In the genomic region with DNA sequence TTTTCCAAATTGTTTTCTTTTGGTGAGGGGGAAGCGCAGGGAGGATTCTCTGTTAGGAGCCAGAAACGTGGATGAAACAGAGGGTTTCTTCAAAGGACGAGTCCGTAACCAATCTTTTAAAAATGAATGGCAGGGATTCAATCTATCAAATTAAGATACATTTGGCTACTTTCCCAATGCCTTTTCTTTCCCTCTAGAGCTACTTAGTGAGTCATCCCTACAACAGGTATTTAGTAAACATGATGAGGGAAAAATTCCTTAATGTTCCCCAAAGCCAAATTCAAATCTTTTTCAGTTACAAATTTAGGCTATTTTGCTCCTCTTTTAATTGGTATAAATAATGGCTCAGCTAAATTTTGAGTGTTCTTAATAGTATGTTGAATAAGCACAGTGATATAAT, we compare ENCODE assay signal across 27 cellular contexts.
"Had no signal": no experiment of that assay in that cellular context is flagged by ENCODE, and none has a peak within 500 bp of the region (broad histone marks: within the 10 kb centered on the region; RNA-seq: fewer than 3 reads in every experiment).

No MANE protein-coding gene starts in this region.

- H3K4me1 Mint-ChIP-seq: mesothelial cell of epicardium; stimulated activated effector memory CD8-positive, alpha-beta T cell treated with anti-CD3 and anti-CD28 coated beads, Interleukin-12 subunit alpha, Interleukin-12 subunit beta, amount 100 ng/mL, for 72 hours had no signal

- H3K27ac ChIP-seq: esophagus squamous epithelium, heart right ventricle, left lung, prostate gland, right atrium auricular region, stomach, thyroid gland, vagina had no signal

- ATAC-seq: heart right ventricle; left cardiac atrium; left lung; natural killer cell treated with Interleukin-12 subunit alpha and Interleukin-12 subunit beta and Interleukin-15 and Interleukin-18, amount 100 ng/mL, for 72 hours; sciatic nerve had no signal

- H3K9me3 ChIP-seq: esophagus squamous epithelium, heart right ventricle, left lung, mucosa of descending colon, prostate gland, right atrium auricular region, stomach, thyroid gland, vagina had no signal

- H3K4me1 ChIP-seq: esophagus squamous epithelium, left lung, prostate gland, right atrium auricular region, stomach, thyroid gland, vagina had no signal

- H3K27me3 ChIP-seq: esophagus squamous epithelium, heart right ventricle, left lung, right atrium auricular region, stomach, thyroid gland, vagina had no signal

- FAIRE-seq: islet of Langerhans had no signal

- H3K27me3 Mint-ChIP-seq: dendritic cell treated with granulocyte-macrophage colony-stimulating factor and Interleukin-4, amounts not matched to agents 40 ng/mL and 50 ng/mL, for 4 days; naive B cell; natural killer cell treated with Interleukin-12 subunit alpha and Interleukin-12 subunit beta and Interleukin-15 and Interleukin-18, amount 100 ng/mL, for 72 hours had no signal

- H3K36me3 Mint-ChIP-seq: mesothelial cell of epicardium; naive B cell; natural killer cell treated with Interleukin-12 subunit alpha and Interleukin-12 subunit beta and Interleukin-15 and Interleukin-18, amount 100 ng/mL, for 72 hours; stimulated activated effector memory CD8-positive, alpha-beta T cell treated with anti-CD3 and anti-CD28 coated beads, Interleukin-12 subunit alpha, Interleukin-12 subunit beta, amount 100 ng/mL, for 72 hours had no signal

- H3K9me3 Mint-ChIP-seq: dendritic cell treated with granulocyte-macrophage colony-stimulating factor and Interleukin-4, amounts not matched to agents 40 ng/mL and 50 ng/mL, for 4 days; mesothelial cell of epicardium; naive B cell had no signal

- H3K4me3 Mint-ChIP-seq: dendritic cell treated with granulocyte-macrophage colony-stimulating factor and Interleukin-4, amounts not matched to agents 40 ng/mL and 50 ng/mL, for 4 days; endodermal cell; mesothelial cell of epicardium; naive B cell; natural killer cell treated with Interleukin-12 subunit alpha and Interleukin-12 subunit beta and Interleukin-15 and Interleukin-18, amount 100 ng/mL, for 72 hours; stimulated activated effector memory CD8-positive, alpha-beta T cell treated with anti-CD3 and anti-CD28 coated beads, Interleukin-12 subunit alpha, Interleukin-12 subunit beta, amount 100 ng/mL, for 72 hours had no signal

- H3K27ac Mint-ChIP-seq: dendritic cell treated with granulocyte-macrophage colony-stimulating factor and Interleukin-4, amounts not matched to agents 40 ng/mL and 50 ng/mL, for 4 days; endodermal cell; mesothelial cell of epicardium; naive B cell; stimulated activated effector memory CD8-positive, alpha-beta T cell treated with anti-CD3 and anti-CD28 coated beads, Interleukin-12 subunit alpha, Interleukin-12 subunit beta, amount 100 ng/mL, for 72 hours had no signal

- DNase-seq: effector CD8-positive, alpha-beta T cell; endodermal cell; erythroblast; esophagus squamous epithelium; glutamatergic neuron; heart right ventricle; left cardiac atrium; left lung; mucosa of descending colon; naive B cell; stimulated activated CD4-positive, alpha-beta T cell treated with anti-CD3 and anti-CD28 coated beads, Interleukin-12 subunit alpha, Interleukin-12 subunit beta, amount 100 ng/mL, for 4 hours; stimulated activated CD4-positive, alpha-beta T cell treated with anti-CD3 and anti-CD28 coated beads, Interleukin-1b, Interleukin-23, amount 100 ng/mL, for 48 hours; stimulated activated CD4-positive, alpha-beta T cell treated with anti-CD3 and anti-CD28 coated beads, Interleukin-4, amount 100 ng/mL, for 24 hours; stimulated activated naive CD4-positive, alpha-beta T cell treated with Interleukin-2 at 50 U/mL for 16 hours; stomach; thyroid gland; trophoblast cell had no signal

- H3K36me3 ChIP-seq: esophagus squamous epithelium, heart right ventricle, left lung, prostate gland, right atrium auricular region, stomach, thyroid gland, vagina had no signal

- H3K4me3 ChIP-seq: esophagus squamous epithelium, heart right ventricle, left lung, mucosa of descending colon, prostate gland, right atrium auricular region, smooth muscle cell, stomach, thyroid gland, vagina had no signal
